In genomic region chr5:137856916-137857862, GRCh38 we compare ENCODE assay signal across 1 cellular context.
TF ChIP-seq lines count a peak whose summit lies in the region.

No MANE protein-coding gene starts in this region.

TF ChIP-seq in GM23338, 12 proteins besides CTCF, POLR2A, EP300 and RAD21 (continued from another document):
- TF ChIP-seq ZNF462 (CRISPR knock-in tag; IDR thresholded peaks at IDR 0.05): no peak
- no peak for TF ChIP-seq POLR2AphosphoS5 (IDR thresholded peaks at IDR 0.05; ENCODE audit: low read depth)
- no peak for TF ChIP-seq CREB1 (CRISPR knock-in tag; IDR thresholded peaks at IDR 0.05; ENCODE audit: low read depth)
- no peak for TF ChIP-seq REST (IDR thresholded peaks at IDR 0.05; ENCODE audit: unreplicated experiment)
- no peak for TF ChIP-seq ETS1 (IDR thresholded peaks at IDR 0.05)
- TF ChIP-seq JUNB (IDR thresholded peaks at IDR 0.05; ENCODE audit: unreplicated experiment): no peak
- no peak for TF ChIP-seq STAT1 (IDR thresholded peaks at IDR 0.05; ENCODE audit: unreplicated experiment)
- TF ChIP-seq EZH2phosphoT487 (IDR thresholded peaks at IDR 0.05; ENCODE audit: unreplicated experiment): no peak
- no peak for TF ChIP-seq ZNF331 (CRISPR knock-in tag; IDR thresholded peaks at IDR 0.05; ENCODE audit: low read depth)
- TF ChIP-seq EZH2 (IDR thresholded peaks at IDR 0.05; ENCODE audit: low read depth, unreplicated experiment): no peak
- TF ChIP-seq ZNF114 (CRISPR knock-in tag; IDR thresholded peaks at IDR 0.05): no peak
